Comparison of ENCODE assay signal across 9 cellular contexts in the genomic region with DNA sequence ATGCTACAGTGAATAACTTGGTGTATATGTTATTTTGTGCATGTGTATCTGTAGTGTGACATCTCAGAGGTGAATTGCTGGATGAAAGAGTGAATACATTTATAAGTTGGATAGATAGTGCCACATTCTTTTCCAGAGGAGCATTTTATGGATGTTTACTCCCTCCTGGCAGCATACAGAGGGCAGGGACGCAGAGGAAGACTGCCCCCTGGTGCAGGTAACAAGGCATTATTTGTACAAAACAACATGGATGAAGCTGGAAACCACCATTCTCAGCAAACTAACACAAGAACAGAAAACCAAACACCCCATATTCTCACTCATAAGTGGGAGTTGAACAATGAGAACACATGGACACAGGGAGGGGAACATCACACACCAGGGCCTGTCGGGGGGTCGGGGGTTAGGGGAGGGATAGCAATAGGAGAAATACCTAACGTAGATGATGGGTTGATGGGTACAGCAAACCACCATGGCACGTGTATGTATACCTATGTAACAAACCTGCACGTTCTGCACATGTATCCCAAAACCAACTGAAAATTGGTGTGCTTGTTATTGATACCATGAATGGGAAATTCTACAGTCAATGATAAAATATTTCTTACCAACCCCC. TPM values are rescaled to one million over a fixed set of nuclear protein-coding genes. Genes with fewer than 3 reads are reported as not detected.
DNase-seq lines count a peak whose midpoint lies in the region; ATAC-seq, FAIRE-seq and TF ChIP-seq lines count a peak whose summit lies in the region.
"Had no signal": no experiment of that assay in that cellular context is flagged by ENCODE, and none has a peak within 500 bp of the region (broad histone marks: within the 10 kb centered on the region; RNA-seq: fewer than 3 reads in every experiment).

No MANE protein-coding gene starts in this region.

- H3K9me3 ChIP-seq in keratinocyte (ENCODE audit: control insufficient read depth, low read depth, low read length), result no peaks in the 10 kb centered on the region
- H3K9me3 ChIP-seq: tibial artery had no signal

- no peaks in the 10 kb centered on the region for H3K9me1 ChIP-seq in keratinocyte (ENCODE audit: control insufficient read depth, extremely low read depth, insufficient read depth, low read length)

- DNase-seq in ACHN (peak; percentile 24), GM13976 (ENCODE audit: low spot score) (no peak), keratinocyte (ENCODE audit: low read depth, low spot score) (no peak), T-helper 2 cell (no peak)
- no peak for DNase-seq in stimulated activated CD4-positive, alpha-beta T cell treated with anti-CD3 and anti-CD28 coated beads, Interleukin-12 subunit alpha, Interleukin-12 subunit beta, amount 100 ng/mL, for 4 hours
- DNase-seq: tibial artery had no signal

- ATAC-seq in SK-N-SH treated with all-trans-retinoic acid at 6 μM for 48 hours (peak; percentile 67), GM21529 (IDR thresholded peaks at IDR 0.05; ENCODE audit: unreplicated experiment) (no peak), GM18517 (IDR thresholded peaks at IDR 0.05; ENCODE audit: unreplicated experiment) (no peak)

- H3K4me1 ChIP-seq in keratinocyte (ENCODE audit: control insufficient read depth, extremely low read depth, insufficient read depth, low read length), result no peaks in the 10 kb centered on the region
- H3K4me1 ChIP-seq: tibial artery had no signal

- H3K9ac ChIP-seq in keratinocyte (ENCODE audit: control insufficient read depth, extremely low read depth, insufficient read depth, low read length), result no peak overlapping the region

- no peak overlapping the region for H3K4me2 ChIP-seq in keratinocyte (ENCODE audit: control insufficient read depth, extremely low read depth, insufficient read depth, low read depth, low read length)

- no peaks in the 10 kb centered on the region for H3K79me2 ChIP-seq in keratinocyte (ENCODE audit: control insufficient read depth, insufficient read depth, low read length)

- H3K36me3 ChIP-seq in keratinocyte (ENCODE audit: control insufficient read depth in 2 of 2, extremely low read depth in 1 of 2, insufficient read depth in 2 of 2, low read length in 2 of 2), result no peaks in the 10 kb centered on the region
- H3K36me3 ChIP-seq: tibial artery had no signal

- in situ Hi-C loops in ACHN (cut with HindIII; ENCODE audit: low pct_ligation_motif_present, low pct_unique_long_range_greater_than_20kb, low sequenced_read_pairs), result no loop called here
- in situ Hi-C loops in GM13976 (cut with MboI; ENCODE audit: low sequenced_read_pairs, unreplicated experiment), result no loop called here

- no peak for FAIRE-seq in keratinocyte (lab: Jason Lieb, UNC)

- H3K4me3 ChIP-seq in keratinocyte (ENCODE audit: control insufficient read depth in 2 of 3, extremely low read depth in 1 of 3, insufficient read depth in 2 of 3, low read depth in 1 of 3, low read length in 3 of 3), result no peak overlapping the region
- H3K4me3 ChIP-seq: tibial artery had no signal

- TF ChIP-seq CTCF in GM13976 (IDR thresholded peaks at IDR 0.05; ENCODE audit: borderline replicate concordance, control extremely low read depth, extremely low read depth, insufficient read depth, missing control alignments) (peak; percentile 10), keratinocyte (optimal IDR thresholded peaks at IDR 0.05 in 1 of 3, IDR thresholded peaks at IDR 0.05 in 1 of 3, conservative IDR thresholded peaks at IDR 0.05 in 1 of 3; ENCODE audit: extremely low read depth in 1 of 3, insufficient read depth in 2 of 3, low read length in 3 of 3) (peak; percentile 40 to 73 (median 57))

- no peak overlapping the region for H3K27ac ChIP-seq in keratinocyte (ENCODE audit: control insufficient read depth, insufficient read depth, low read length)
- H3K27ac ChIP-seq: tibial artery had no signal

- H2AFZ ChIP-seq in keratinocyte (ENCODE audit: control insufficient read depth, low read length), result no peak overlapping the region

- no peaks in the 10 kb centered on the region for H3K27me3 ChIP-seq in keratinocyte (ENCODE audit: control insufficient read depth, extremely low read depth, insufficient read depth, low read length)

- dilution Hi-C loops in keratinocyte (cut with MboI; ENCODE audit: extremely low pct_ligation_motif_present, low sequenced_read_pairs), result no loop called here

- no peaks in the 10 kb centered on the region for H4K20me1 ChIP-seq in keratinocyte (ENCODE audit: control insufficient read depth, extremely low read depth, insufficient read depth, low read length)

TF ChIP-seq in SK-N-SH treated with all-trans-retinoic acid at 6 μM for 48 hours, 23 proteins besides CTCF, POLR2A, EP300 and RAD21:
- TF ChIP-seq, protein P1, sequence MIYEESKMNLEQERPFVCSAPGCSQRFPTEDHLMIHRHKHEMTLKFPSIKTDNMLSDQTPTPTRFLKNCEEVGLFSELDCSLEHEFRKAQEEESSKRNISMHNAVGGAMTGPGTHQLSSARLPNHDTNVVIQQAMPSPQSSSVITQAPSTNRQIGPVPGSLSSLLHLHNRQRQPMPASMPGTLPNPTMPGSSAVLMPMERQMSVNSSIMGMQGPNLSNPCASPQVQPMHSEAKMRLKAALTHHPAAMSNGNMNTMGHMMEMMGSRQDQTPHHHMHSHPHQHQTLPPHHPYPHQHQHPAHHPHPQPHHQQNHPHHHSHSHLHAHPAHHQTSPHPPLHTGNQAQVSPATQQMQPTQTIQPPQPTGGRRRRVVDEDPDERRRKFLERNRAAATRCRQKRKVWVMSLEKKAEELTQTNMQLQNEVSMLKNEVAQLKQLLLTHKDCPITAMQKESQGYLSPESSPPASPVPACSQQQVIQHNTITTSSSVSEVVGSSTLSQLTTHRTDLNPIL (CRISPR knock-in tag; IDR thresholded peaks at IDR 0.05; ENCODE audit: low read depth), result no peak
- no peak for TF ChIP-seq ZNF565 (CRISPR knock-in tag; conservative IDR thresholded peaks at IDR 0.05; ENCODE audit: low read depth)
- no peak for TF ChIP-seq ZNF8 (CRISPR knock-in tag; IDR thresholded peaks at IDR 0.05)
- no peak for TF ChIP-seq BACH2 (CRISPR knock-in tag; IDR thresholded peaks at IDR 0.05; ENCODE audit: borderline replicate concordance)
- no peak for TF ChIP-seq GLIS3 (CRISPR knock-in tag; IDR thresholded peaks at IDR 0.05)
- no peak for TF ChIP-seq ISL1 (CRISPR knock-in tag; IDR thresholded peaks at IDR 0.05)

RNA-seq across cellular contexts. Expression of a gene that starts 57.9 kb away (rescaled TPM):
- polyA plus RNA-seq in keratinocyte, result not detected in 3 replicates
- polyA plus RNA-seq in keratinocyte (2011; ENCODE audit: low read depth), result not detected
- polyA plus RNA-seq in keratinocyte (2011; cell fraction: cytosol; rRNA removed), result not detected in 2 replicates
- not detected in 2 replicates for polyA plus RNA-seq in keratinocyte (2011; cell fraction: nucleus; rRNA removed)
- 0.06 TPM in 1 of 2 replicates, not detected in the other for polyA plus RNA-seq in keratinocyte (2012; ENCODE audit: low replicate concordance)
- not detected in 3 replicates for polyA minus RNA-seq in keratinocyte
- polyA minus RNA-seq in keratinocyte (2011; cell fraction: cytosol; rRNA and poly(A)+ RNA removed), result not detected
- polyA minus RNA-seq in keratinocyte (2011; cell fraction: nucleus; rRNA and poly(A)+ RNA removed), result not detected in 2 replicates
